Comparison of ENCODE assay signal across 27 cellular contexts in the genomic region with DNA sequence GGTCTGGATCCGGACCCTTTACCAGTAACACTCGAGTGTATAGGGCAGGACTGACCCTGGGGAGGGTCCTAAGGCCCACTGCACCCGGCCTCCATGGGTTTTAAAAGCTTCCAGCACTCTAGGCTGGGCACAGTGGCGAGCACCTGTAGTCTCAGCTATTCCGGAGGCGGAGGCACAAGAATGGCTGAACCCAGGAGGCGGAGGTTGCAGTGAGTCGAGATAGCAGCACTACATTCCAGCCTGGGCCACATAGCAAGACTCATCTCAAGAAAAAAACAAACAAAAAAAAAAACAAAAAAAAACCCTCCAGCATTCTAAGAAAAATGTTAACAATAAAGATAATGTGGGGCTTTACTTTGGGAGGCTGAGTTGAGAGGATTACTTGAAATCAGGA.
"Had no signal": no experiment of that assay in that cellular context is flagged by ENCODE, and none has a peak within 500 bp of the region (broad histone marks: within the 10 kb centered on the region; RNA-seq: fewer than 3 reads in every experiment).

No MANE protein-coding gene starts in this region.

- H3K27me3 ChIP-seq: adrenal gland, body of pancreas, esophagus squamous epithelium, gastroesophageal sphincter had no signal

- H3K4me1 ChIP-seq: adrenal gland, body of pancreas, esophagus squamous epithelium, gastroesophageal sphincter had no signal

- DNase-seq: activated CD4-positive, alpha-beta memory T cell treated with anti-CD3 and anti-CD28 coated beads for 36 hours; activated CD4-positive, alpha-beta T cell treated with anti-CD3 and anti-CD28 coated beads for 36 hours; activated CD4-positive, alpha-beta T cell treated with anti-CD3 and anti-CD28 coated beads, Interleukin-2, amount 10 ng/mL, durations not matched to agents 24 days and 14 days; activated CD4-positive, CD25-positive, alpha-beta regulatory T cell; activated CD4-positive, CD25-positive, alpha-beta regulatory T cell treated with anti-CD3 and anti-CD28 coated beads, Interleukin-2, amount 50 U/mL, for 72 hours; activated CD8-positive, alpha-beta memory T cell treated with anti-CD3 and anti-CD28 coated beads, Interleukin-2, amount 10 ng/mL, durations not matched to agents 7 days and 5 days; activated CD8-positive, alpha-beta memory T cell treated with anti-CD3 and anti-CD28 coated beads, Interleukin-2, amount 50 U/mL, for 4 hours; activated CD8-positive, alpha-beta T cell treated with anti-CD3 and anti-CD28 coated beads, Interleukin-2, amount 10 ng/mL, durations not matched to agents 7 days and 5 days; activated effector memory CD4-positive, alpha-beta T cell treated with anti-CD3 and anti-CD28 coated beads, Interleukin-2, amount 50 U/mL, for 16 hours; activated naive CD4-positive, alpha-beta T cell treated with anti-CD3 and anti-CD28 coated beads for 36 hours; activated naive CD8-positive, alpha-beta T cell treated with anti-CD3 and anti-CD28 coated beads for 36 hours; activated naive CD8-positive, alpha-beta T cell treated with anti-CD3 and anti-CD28 coated beads, Interleukin-2, amount 50 U/mL, for 24 hours; activated T-cell treated with anti-CD3 and anti-CD28 coated beads, Interleukin-2, amount 50 U/mL, for 1 hour; activated T-cell treated with anti-CD3 and anti-CD28 coated beads, Interleukin-2, amount 50 U/mL, for 48 hours; adrenal gland; amygdala; aorta; body of pancreas; caudate nucleus; cortex of kidney; dermis blood vessel endothelial cell; effector CD8-positive, alpha-beta T cell; esophagus squamous epithelium; foreskin melanocyte; T-helper 2 cell had no signal

- H3K27ac ChIP-seq: adrenal gland, body of pancreas, epithelial cell of prostate, esophagus squamous epithelium, gastroesophageal sphincter had no signal

- H3K4me3 ChIP-seq: adrenal gland, body of pancreas, esophagus squamous epithelium, gastroesophageal sphincter had no signal

- ATAC-seq: activated CD4-positive, alpha-beta T cell treated with anti-CD3 and anti-CD28 coated beads for 36 hours; activated CD8-positive, alpha-beta memory T cell treated with anti-CD3 and anti-CD28 coated beads, Interleukin-2, amount 10 ng/mL, durations not matched to agents 7 days and 5 days; activated CD8-positive, alpha-beta T cell treated with anti-CD3 and anti-CD28 coated beads, Interleukin-2, amount 10 ng/mL, durations not matched to agents 7 days and 5 days; activated naive CD8-positive, alpha-beta T cell treated with anti-CD3 and anti-CD28 coated beads, Interleukin-2, amount 50 U/mL, for 24 hours; body of pancreas; gastroesophageal sphincter had no signal

- H3K36me3 ChIP-seq: adrenal gland, esophagus squamous epithelium, gastroesophageal sphincter had no signal

- H3K9me3 ChIP-seq: adrenal gland, body of pancreas had no signal
